In genomic region chr7:28708033-28708451, GRCh38 we compare ENCODE assay signal across 1 cellular context.
TF ChIP-seq lines count a peak whose summit lies in the region.

No MANE protein-coding gene starts in this region.

TF ChIP-seq in GM23338, 12 proteins besides CTCF, POLR2A, EP300 and RAD21 (continued from another document):
- TF ChIP-seq REST (IDR thresholded peaks at IDR 0.05; ENCODE audit: unreplicated experiment) (no peak), STAT1 (IDR thresholded peaks at IDR 0.05; ENCODE audit: unreplicated experiment) (no peak), ZNF462 (CRISPR knock-in tag; IDR thresholded peaks at IDR 0.05) (no peak), NANOG (IDR thresholded peaks at IDR 0.05; ENCODE audit: borderline replicate concordance) (no peak), CREB1 (CRISPR knock-in tag; IDR thresholded peaks at IDR 0.05; ENCODE audit: low read depth) (no peak), ZNF114 (CRISPR knock-in tag; IDR thresholded peaks at IDR 0.05) (no peak), EZH2phosphoT487 (IDR thresholded peaks at IDR 0.05; ENCODE audit: unreplicated experiment) (no peak)
